Comparison of ENCODE assay signal across 17 cellular contexts in genomic region chr15:74959643-74959939, GRCh38. TPM values are rescaled to one million over a fixed set of nuclear protein-coding genes. Genes with fewer than 3 reads are reported as not detected.
DNase-seq lines count a peak whose midpoint lies in the region; ATAC-seq, FAIRE-seq and TF ChIP-seq lines count a peak whose summit lies in the region.
"Had no signal": no experiment of that assay in that cellular context is flagged by ENCODE, and none has a peak within 500 bp of the region (broad histone marks: within the 10 kb centered on the region; RNA-seq: fewer than 3 reads in every experiment).

No MANE protein-coding gene starts in this region.

- TF ChIP-seq POLR2A in HepG2 (IDR thresholded peaks at IDR 0.05; ENCODE audit: insufficient read depth in 1 of 2, low read depth in 2 of 2, low read length in 2 of 2) (no peak), right lobe of liver (IDR thresholded peaks at IDR 0.05) (no peak), vagina (IDR thresholded peaks at IDR 0.05) (no peak)

- no peak overlapping the region for H3K27ac ChIP-seq in HepG2 (ENCODE audit: extremely low read length, insufficient read depth, low read length)
- H3K27ac ChIP-seq in right lobe of liver: no peak overlapping the region
- H3K27ac ChIP-seq in coronary artery: peak overlapping the region; percentile 6 to 85
- H3K27ac ChIP-seq in vagina: peak overlapping the region; percentile 81
- H3K27ac ChIP-seq: HL-60 had no signal

- peak overlapping the region in 1 of 3 experiments; percentile 80 for H3K27ac Mint-ChIP-seq in nephron
- H3K27ac Mint-ChIP-seq: progenitor cell of endocrine pancreas had no signal

- H3K9me3 Mint-ChIP-seq in nephron: no peaks in the 10 kb centered on the region

- 0 out of 2 replicates have a peak overlapping the region, but pooled peaks have one; percentile 97 for H3K4me2 ChIP-seq in HepG2 (ENCODE audit: low read depth, low read length)
- H3K4me2 ChIP-seq: SK-N-SH had no signal

- H4K20me1 ChIP-seq in HepG2 (ENCODE audit: insufficient read depth, low read length): no peaks in the 10 kb centered on the region

- FAIRE-seq in HepG2 (lab: Jason Lieb, UNC): no peak

- no peak overlapping the region for H3K9ac ChIP-seq in HepG2 (ENCODE audit: insufficient read depth, low read depth, low read length)
- H3K9ac ChIP-seq: SK-N-SH had no signal

- H3K4me3 Mint-ChIP-seq in nephron: peak overlapping the region; percentile 75 to 80 (median 79)

- ATAC-seq in HepG2 (no peak), right lobe of liver (no peak)

- no peaks in the 10 kb centered on the region for H3K36me3 ChIP-seq in HepG2 (replicated peaks in 1 of 2; ENCODE audit: control insufficient read depth in 1 of 2, insufficient read depth in 2 of 2, low read length in 2 of 2)
- H3K36me3 ChIP-seq in right lobe of liver: no peaks in the 10 kb centered on the region
- H3K36me3 ChIP-seq in vagina: no peaks in the 10 kb centered on the region

- H3K79me2 ChIP-seq in HepG2 (ENCODE audit: insufficient read depth, low read length): no peaks in the 10 kb centered on the region

- no peak overlapping the region for H2AFZ ChIP-seq in HepG2 (ENCODE audit: low read length)

- TF ChIP-seq CTCF in HepG2 (CRISPR knock-in tag; IDR thresholded peaks at IDR 0.05): no peak
- TF ChIP-seq CTCF in right lobe of liver (IDR thresholded peaks at IDR 0.05): no peak
- no peak for TF ChIP-seq CTCF in coronary artery (IDR thresholded peaks at IDR 0.05)
- TF ChIP-seq CTCF in nephron (IDR thresholded peaks at IDR 0.05; ENCODE audit: unreplicated experiment in 3 of 3): no peak
- TF ChIP-seq CTCF in vagina (IDR thresholded peaks at IDR 0.05): no peak

- WGBS in HepG2 (ENCODE audit: low lambda C conversion rate): 41% methylated on average over 4 of the region's 4 CpGs
- WGBS in right lobe of liver (ENCODE audit: insufficient coverage, low coverage, low lambda C conversion rate, missing lambda C conversion rate): 36% methylated on average over 4 of the region's 4 CpGs

- intact Hi-C loops in HepG2 (cut with micrococcal nuclease; ENCODE audit: unreplicated experiment): no loop called here
- intact Hi-C loops in right lobe of liver (cut with DNase I): no loop called here
- intact Hi-C loops in vagina (cut with DNase I): loop anchor here (5.0 kb wide), 2 partner anchors 177 to 248 kb away; partner anchors contain the start of gene CSK

- TF ChIP-seq EP300 in HepG2 (IDR thresholded peaks at IDR 0.05; ENCODE audit: low read depth in 2 of 2, low read length in 2 of 2) (no peak), HepG2 (CRISPR knock-in tag; IDR thresholded peaks at IDR 0.05; ENCODE audit: borderline replicate concordance) (no peak)

- H3K9me3 ChIP-seq in HepG2 (ENCODE audit: low read length) (no peaks in the 10 kb centered on the region), right lobe of liver (no peaks in the 10 kb centered on the region), vagina (no peaks in the 10 kb centered on the region)
- H3K9me3 ChIP-seq: SK-N-SH had no signal

- H3K27me3 ChIP-seq in HepG2 (ENCODE audit: control insufficient read depth in 1 of 2, insufficient read depth in 2 of 2, low read length in 2 of 2): peaks cover 5 to 67% of the 10 kb centered on the region in 2 experiments; a peak in 4 of 5 replicates
- H3K27me3 ChIP-seq in right lobe of liver: peaks cover 0 to 6% of the 10 kb centered on the region in 2 donors
- H3K27me3 ChIP-seq in vagina: no peaks in the 10 kb centered on the region

- no peaks in the 10 kb centered on the region for H3K36me3 Mint-ChIP-seq in nephron (ENCODE audit: low read depth)

- BruUV-seq in HepG2 (replicated peaks; lab: Mats Ljungman, UMichigan): no TSS peak

- H3K4me3 ChIP-seq in HepG2 (replicated peaks in 1 of 3; ENCODE audit: insufficient read depth in 1 of 3, low read depth in 2 of 3, low read length in 3 of 3) (no peak overlapping the region; a peak in 2 of 6 replicates), right lobe of liver (no peak overlapping the region), coronary artery (peak overlapping the region; percentile 72), vagina (peak overlapping the region; percentile 57 to 68)

- H3K4me1 Mint-ChIP-seq in nephron: peaks cover 20% of the 10 kb centered on the region

- peaks cover 92% of the 10 kb centered on the region for H3K27me3 Mint-ChIP-seq in nephron (ENCODE audit: low read depth)

- peaks cover 21% of the 10 kb centered on the region for H3K4me1 ChIP-seq in HepG2 (ENCODE audit: insufficient read depth, low read length)
- H3K4me1 ChIP-seq in right lobe of liver: peaks cover 0 to 18% (median 0%) of the 10 kb centered on the region in 4 donors
- H3K4me1 ChIP-seq in vagina: peaks cover 40% of the 10 kb centered on the region

- POLR2A ChIA-PET in HepG2 (lab: Yijun Ruan, JAX): interaction anchor here (1.2 kb wide), 1 partner anchor 9 kb away, joined by 3 read pairs; no protein-coding TSS in a partner anchor

- CTCF ChIA-PET in HepG2 (lab: Yijun Ruan, JAX; ENCODE audit: low intra/inter-chr PET ratio, low total read pairs): no interaction called here

- no peak for TF ChIP-seq RAD21 in HepG2 (CRISPR knock-in tag; IDR thresholded peaks at IDR 0.05)

- DNase-seq in HepG2 (ENCODE audit: low spot score) (no peak), right lobe of liver (no peak), coronary artery (ENCODE audit: low spot score) (no peak), vagina (ENCODE audit: extremely low spot score in 2 of 2) (no peak), DMS53 treated with DMSO at 0.1 percent for 48 hours (lab: John Stamatoyannopoulos, UW; ENCODE audit: unreplicated experiment) (no peak), germinal center (ENCODE audit: low spot score) (no peak)
- DNase-seq in central memory CD4-positive, alpha-beta T cell: no peak
- DNase-seq: activated CD8-positive, alpha-beta memory T cell treated with anti-CD3 and anti-CD28 coated beads for 24 hours; activated gamma-delta T cell; Calu3; effector memory CD4-positive, alpha-beta T cell; midbrain; OCI-M1; SK-N-SH had no signal

- in situ Hi-C loops in HepG2 (cut with HindIII; ENCODE audit: extremely low pct_ligation_motif_present, low pct_unique_long_range_greater_than_20kb): loop anchor here (10.0 kb wide), 2 partner anchors 185 to 325 kb away; no protein-coding TSS in a partner anchor

RNA-seq across cellular contexts. Expression of gene RPP25, which starts 3.0 kb away (rescaled TPM):
- 0.08 and 0.11 TPM in 2 replicates for total RNA-seq in HepG2 (2016; rRNA removed; fragmentation: Illumina TruSeq; extraction: Trizol)
- total RNA-seq in HepG2 (2016; cell fraction: cytosol; rRNA removed; fragmentation: Illumina TruSeq; extraction: Trizol; ENCODE audit: low read depth): not detected in 2 replicates
- 0.09 and 0.16 TPM in 2 replicates for total RNA-seq in HepG2 (2016; cell fraction: insoluble cytoplasmic fraction; rRNA removed; fragmentation: Illumina TruSeq; extraction: Trizol)
- 0.12 and 0.14 TPM in 2 replicates for total RNA-seq in HepG2 (2016; cell fraction: membrane; rRNA removed; fragmentation: Illumina TruSeq; extraction: Trizol)
- not detected in 2 replicates for total RNA-seq in HepG2 (2016; cell fraction: nucleus; rRNA removed; fragmentation: Illumina TruSeq; extraction: Trizol)
- polyA plus RNA-seq in HepG2 (2011; rRNA removed): 0.04 and 0.05 TPM in 2 replicates
- 0.09 and 0.12 TPM in 2 replicates for polyA plus RNA-seq in HepG2 (2011; cell fraction: cytosol; rRNA removed)
- polyA plus RNA-seq in HepG2 (2011; cell fraction: nucleus; rRNA removed): 0.07 and 0.11 TPM in 2 replicates
- polyA plus RNA-seq in HepG2 (2012): 0.07 TPM in 1 of 2 replicates, not detected in the other
- polyA plus RNA-seq in HepG2 (2016; cell fraction: cytosol; fragmentation: Illumina TruSeq; extraction: Trizol; ENCODE audit: low read depth): 0.08 TPM in 1 of 2 replicates, not detected in the other
- polyA plus RNA-seq in HepG2 (2016; cell fraction: insoluble cytoplasmic fraction; fragmentation: Illumina TruSeq; extraction: Trizol; ENCODE audit: low read depth): 0.08 TPM in 1 of 2 replicates, not detected in the other
- 0.08 TPM in 1 of 2 replicates, not detected in the other for polyA plus RNA-seq in HepG2 (2016; cell fraction: membrane; fragmentation: Illumina TruSeq; extraction: Trizol; ENCODE audit: low read depth)
- 0.15 TPM in 2 replicates for polyA plus RNA-seq in HepG2 (2016; cell fraction: nucleus; fragmentation: Illumina TruSeq; extraction: Trizol; ENCODE audit: insufficient read depth, low read depth)
- polyA minus RNA-seq in HepG2 (2011; rRNA and poly(A)+ RNA removed; ENCODE audit: low replicate concordance): 0.22 and 25.9 TPM in 2 replicates
- polyA minus RNA-seq in HepG2 (2011; cell fraction: cytosol; rRNA and poly(A)+ RNA removed): 0.30 and 0.62 TPM in 2 replicates
- 0.25 and 0.26 TPM in 2 replicates for polyA minus RNA-seq in HepG2 (2011; cell fraction: nucleus; rRNA and poly(A)+ RNA removed)
- 1 to 10 TPM; 1.5 to 8.5 (median 2.4) TPM for total RNA-seq in right lobe of liver
- total RNA-seq in vagina: 11.3 TPM

RNA-seq across cellular contexts. Expression of gene COX5A, which starts 21.7 kb away (rescaled TPM):
- total RNA-seq in HepG2 (2016; rRNA removed; fragmentation: Illumina TruSeq; extraction: Trizol) (217 and 218 TPM in 2 replicates), right lobe of liver (100 to 1,000 TPM; 130 to 169 (median 141) TPM), vagina (123 TPM)
- 117 and 120 TPM in 2 replicates for total RNA-seq in HepG2 (2016; cell fraction: cytosol; rRNA removed; fragmentation: Illumina TruSeq; extraction: Trizol; ENCODE audit: low read depth)
- 207 and 224 TPM in 2 replicates for total RNA-seq in HepG2 (2016; cell fraction: insoluble cytoplasmic fraction; rRNA removed; fragmentation: Illumina TruSeq; extraction: Trizol)
- total RNA-seq in HepG2 (2016; cell fraction: membrane; rRNA removed; fragmentation: Illumina TruSeq; extraction: Trizol): 128 and 130 TPM in 2 replicates
- total RNA-seq in HepG2 (2016; cell fraction: nucleus; rRNA removed; fragmentation: Illumina TruSeq; extraction: Trizol): 98.7 and 101 TPM in 2 replicates
- polyA plus RNA-seq in HepG2 (2011; rRNA removed): 132 and 158 TPM in 2 replicates
- polyA plus RNA-seq in HepG2 (2011; cell fraction: cytosol; rRNA removed): 156 and 163 TPM in 2 replicates
- polyA plus RNA-seq in HepG2 (2011; cell fraction: nucleus; rRNA removed): 70.3 and 75.2 TPM in 2 replicates
- polyA plus RNA-seq in HepG2 (2012): 264 and 279 TPM in 2 replicates
- 273 and 293 TPM in 2 replicates for polyA plus RNA-seq in HepG2 (2016; cell fraction: cytosol; fragmentation: Illumina TruSeq; extraction: Trizol; ENCODE audit: low read depth)
- polyA plus RNA-seq in HepG2 (2016; cell fraction: insoluble cytoplasmic fraction; fragmentation: Illumina TruSeq; extraction: Trizol; ENCODE audit: low read depth): 379 and 384 TPM in 2 replicates
- polyA plus RNA-seq in HepG2 (2016; cell fraction: membrane; fragmentation: Illumina TruSeq; extraction: Trizol; ENCODE audit: low read depth): 251 and 264 TPM in 2 replicates
- 250 and 258 TPM in 2 replicates for polyA plus RNA-seq in HepG2 (2016; cell fraction: nucleus; fragmentation: Illumina TruSeq; extraction: Trizol; ENCODE audit: insufficient read depth, low read depth)
- polyA minus RNA-seq in HepG2 (2011; rRNA and poly(A)+ RNA removed; ENCODE audit: low replicate concordance): 21.4 and 51.3 TPM in 2 replicates
- polyA minus RNA-seq in HepG2 (2011; cell fraction: cytosol; rRNA and poly(A)+ RNA removed): 76.2 and 81.5 TPM in 2 replicates
- polyA minus RNA-seq in HepG2 (2011; cell fraction: nucleus; rRNA and poly(A)+ RNA removed): 23.3 and 29.7 TPM in 2 replicates

RNA-seq across cellular contexts. Expression of gene SCAMP5, which starts 35.8 kb away (rescaled TPM):
- 31.1 and 34.3 TPM in 2 replicates for total RNA-seq in HepG2 (2016; rRNA removed; fragmentation: Illumina TruSeq; extraction: Trizol)
- total RNA-seq in HepG2 (2016; cell fraction: cytosol; rRNA removed; fragmentation: Illumina TruSeq; extraction: Trizol; ENCODE audit: low read depth): 18.1 and 20.2 TPM in 2 replicates
- total RNA-seq in HepG2 (2016; cell fraction: insoluble cytoplasmic fraction; rRNA removed; fragmentation: Illumina TruSeq; extraction: Trizol): 28.9 and 30.0 TPM in 2 replicates
- total RNA-seq in HepG2 (2016; cell fraction: membrane; rRNA removed; fragmentation: Illumina TruSeq; extraction: Trizol): 51.8 and 60.3 TPM in 2 replicates
- total RNA-seq in HepG2 (2016; cell fraction: nucleus; rRNA removed; fragmentation: Illumina TruSeq; extraction: Trizol): 18.6 and 23.6 TPM in 2 replicates
- 49.0 and 58.1 TPM in 2 replicates for polyA plus RNA-seq in HepG2 (2011; rRNA removed)
- 46.5 and 47.4 TPM in 2 replicates for polyA plus RNA-seq in HepG2 (2011; cell fraction: cytosol; rRNA removed)
- polyA plus RNA-seq in HepG2 (2011; cell fraction: nucleus; rRNA removed): 39.9 and 45.6 TPM in 2 replicates
- polyA plus RNA-seq in HepG2 (2012): 23.3 and 23.6 TPM in 2 replicates
- 30.8 and 37.6 TPM in 2 replicates for polyA plus RNA-seq in HepG2 (2016; cell fraction: cytosol; fragmentation: Illumina TruSeq; extraction: Trizol; ENCODE audit: low read depth)
- polyA plus RNA-seq in HepG2 (2016; cell fraction: insoluble cytoplasmic fraction; fragmentation: Illumina TruSeq; extraction: Trizol; ENCODE audit: low read depth): 43.3 and 47.6 TPM in 2 replicates
- polyA plus RNA-seq in HepG2 (2016; cell fraction: membrane; fragmentation: Illumina TruSeq; extraction: Trizol; ENCODE audit: low read depth): 77.2 and 78.4 TPM in 2 replicates
- 46.8 and 52.7 TPM in 2 replicates for polyA plus RNA-seq in HepG2 (2016; cell fraction: nucleus; fragmentation: Illumina TruSeq; extraction: Trizol; ENCODE audit: insufficient read depth, low read depth)
- polyA minus RNA-seq in HepG2 (2011; rRNA and poly(A)+ RNA removed; ENCODE audit: low replicate concordance): 10.5 and 79.6 TPM in 2 replicates
- 15.0 and 19.5 TPM in 2 replicates for polyA minus RNA-seq in HepG2 (2011; cell fraction: cytosol; rRNA and poly(A)+ RNA removed)
- polyA minus RNA-seq in HepG2 (2011; cell fraction: nucleus; rRNA and poly(A)+ RNA removed): 7.2 and 10.4 TPM in 2 replicates
- total RNA-seq in right lobe of liver: 10 to 100 TPM in 3 of 6 experiments, 1 to 10 TPM in 2, under 1 TPM in 1; 0.53 to 15.7 (median 7.7) TPM
- 6.6 TPM for total RNA-seq in vagina

RNA-seq across cellular contexts. Expression of gene FAM219B, which starts 52.9 kb away (rescaled TPM):
- total RNA-seq in HepG2 (2016; rRNA removed; fragmentation: Illumina TruSeq; extraction: Trizol) (18.0 and 36.6 TPM in 2 replicates), right lobe of liver (10 to 100 TPM; 11.1 to 14.7 (median 13.3) TPM), vagina (51.6 TPM)
- total RNA-seq in HepG2 (2016; cell fraction: cytosol; rRNA removed; fragmentation: Illumina TruSeq; extraction: Trizol; ENCODE audit: low read depth): 14.9 and 16.5 TPM in 2 replicates
- total RNA-seq in HepG2 (2016; cell fraction: insoluble cytoplasmic fraction; rRNA removed; fragmentation: Illumina TruSeq; extraction: Trizol): 26.3 and 28.5 TPM in 2 replicates
- 34.0 and 34.5 TPM in 2 replicates for total RNA-seq in HepG2 (2016; cell fraction: membrane; rRNA removed; fragmentation: Illumina TruSeq; extraction: Trizol)
- total RNA-seq in HepG2 (2016; cell fraction: nucleus; rRNA removed; fragmentation: Illumina TruSeq; extraction: Trizol): 36.5 and 50.4 TPM in 2 replicates
- 50.2 and 52.3 TPM in 2 replicates for polyA plus RNA-seq in HepG2 (2011; rRNA removed)
- polyA plus RNA-seq in HepG2 (2011; cell fraction: cytosol; rRNA removed): 28.4 and 30.8 TPM in 2 replicates
- polyA plus RNA-seq in HepG2 (2011; cell fraction: nucleus; rRNA removed): 176 and 185 TPM in 2 replicates
- 21.6 and 28.8 TPM in 2 replicates for polyA plus RNA-seq in HepG2 (2012)
- polyA plus RNA-seq in HepG2 (2016; cell fraction: cytosol; fragmentation: Illumina TruSeq; extraction: Trizol; ENCODE audit: low read depth): 9.6 and 12.3 TPM in 2 replicates
- polyA plus RNA-seq in HepG2 (2016; cell fraction: insoluble cytoplasmic fraction; fragmentation: Illumina TruSeq; extraction: Trizol; ENCODE audit: low read depth): 16.8 and 18.6 TPM in 2 replicates
- polyA plus RNA-seq in HepG2 (2016; cell fraction: membrane; fragmentation: Illumina TruSeq; extraction: Trizol; ENCODE audit: low read depth): 21.3 and 21.8 TPM in 2 replicates
- polyA plus RNA-seq in HepG2 (2016; cell fraction: nucleus; fragmentation: Illumina TruSeq; extraction: Trizol; ENCODE audit: insufficient read depth, low read depth): 53.3 TPM in 2 replicates
- polyA minus RNA-seq in HepG2 (2011; rRNA and poly(A)+ RNA removed; ENCODE audit: low replicate concordance): 48.2 and 65.5 TPM in 2 replicates
- polyA minus RNA-seq in HepG2 (2011; cell fraction: cytosol; rRNA and poly(A)+ RNA removed): 9.3 and 14.4 TPM in 2 replicates
- polyA minus RNA-seq in HepG2 (2011; cell fraction: nucleus; rRNA and poly(A)+ RNA removed): 30.9 and 39.9 TPM in 2 replicates

Comparison
In these comparisons a context has a peak if more than half of its experiments do, and no peak if none do; other contexts are left out.
1. H3K27ac ChIP-seq: peak in coronary artery (2 of 2) and vagina (single experiment); none in HepG2 (single experiment) and right lobe of liver (0 of 3).
2. H3K4me3 ChIP-seq: peak in coronary artery (single experiment) and vagina (2 of 2); none in HepG2 (0 of 3) and right lobe of liver (0 of 3).